1 cellular context compared by ENCODE assay signal in the genomic region with DNA sequence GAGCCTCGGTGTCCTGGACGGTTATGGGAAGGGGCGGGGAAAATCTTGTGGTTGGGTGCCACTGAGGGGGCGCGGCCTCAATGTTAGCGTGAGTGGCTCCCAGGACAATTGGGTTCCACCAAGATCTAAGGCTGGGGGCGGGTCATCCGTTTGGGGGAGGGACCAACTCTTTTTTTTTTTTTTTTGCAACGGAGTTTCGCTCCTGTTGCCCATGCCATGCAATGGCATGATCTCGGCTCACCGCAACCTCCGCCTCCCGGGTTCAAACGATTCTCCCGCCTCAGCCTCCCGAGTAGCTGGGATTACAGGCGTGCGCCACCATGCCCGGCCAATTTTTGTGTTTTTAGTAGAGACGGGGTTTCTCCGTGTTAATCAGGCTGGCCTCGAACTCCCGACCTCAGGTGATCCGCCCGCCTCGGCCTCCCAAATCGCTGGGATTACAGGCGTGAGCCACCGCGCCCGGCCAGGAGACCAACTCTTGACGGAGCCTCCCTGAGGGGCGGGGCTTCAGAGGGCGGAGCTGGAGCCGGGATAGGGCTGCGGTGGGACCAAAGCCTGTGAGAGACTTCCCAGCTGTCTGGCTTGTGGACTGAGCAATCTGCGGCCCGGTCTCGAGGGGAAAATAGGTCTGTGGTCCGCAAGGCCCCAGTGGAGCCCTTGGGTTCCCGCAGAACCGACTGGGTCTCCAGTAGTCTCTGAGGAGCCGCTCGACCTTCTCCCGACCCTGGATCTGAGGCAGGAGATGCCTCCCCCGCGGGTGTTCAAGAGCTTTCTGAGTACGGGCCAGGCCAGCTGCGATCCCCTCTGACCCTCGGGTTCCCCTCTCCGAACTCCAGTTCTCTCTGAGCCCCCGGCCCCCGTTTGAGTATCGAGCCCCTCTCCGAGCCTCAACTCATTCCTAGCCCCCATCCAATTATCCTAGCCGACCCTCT.
TF ChIP-seq lines count a peak whose summit lies in the region.

No MANE protein-coding gene starts in this region.

TF ChIP-seq in H1, 55 proteins besides CTCF, POLR2A, EP300 and RAD21:
- TF ChIP-seq, protein P1, sequence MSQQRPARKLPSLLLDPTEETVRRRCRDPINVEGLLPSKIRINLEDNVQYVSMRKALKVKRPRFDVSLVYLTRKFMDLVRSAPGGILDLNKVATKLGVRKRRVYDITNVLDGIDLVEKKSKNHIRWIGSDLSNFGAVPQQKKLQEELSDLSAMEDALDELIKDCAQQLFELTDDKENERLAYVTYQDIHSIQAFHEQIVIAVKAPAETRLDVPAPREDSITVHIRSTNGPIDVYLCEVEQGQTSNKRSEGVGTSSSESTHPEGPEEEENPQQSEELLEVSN (IDR thresholded peaks at IDR 0.05), result peak; percentile 30; the same call in 1 of the 2 replicates
- peak; percentile 74; the same call in 1 of the 2 replicates for TF ChIP-seq SP4 (IDR thresholded peaks at IDR 0.05; ENCODE audit: low read length)
- TF ChIP-seq SIN3A (conservative IDR thresholded peaks at IDR 0.05 in 1 of 2, IDR thresholded peaks at IDR 0.05 in 1 of 2; ENCODE audit: low read depth in 1 of 2, low read length in 2 of 2), result no peak
- peak; percentile 28 for TF ChIP-seq KDM4A (IDR thresholded peaks at IDR 0.05; ENCODE audit: low read depth, low read length, severe bottlenecking)
- TF ChIP-seq KDM1A (IDR thresholded peaks at IDR 0.05; ENCODE audit: borderline replicate concordance, low read length), result peak; percentile 57; the same call in 1 of the 2 replicates
- no peak for TF ChIP-seq RFX5 (IDR thresholded peaks at IDR 0.05; ENCODE audit: borderline replicate concordance, low read depth, low read length)
- 0 out of 2 replicates have a peak, but pooled peaks have one; percentile 27 for TF ChIP-seq TAF1 (IDR thresholded peaks at IDR 0.05; ENCODE audit: low read depth, low read length)
- 0 out of 2 replicates have a peak, but pooled peaks have one; percentile 9 for TF ChIP-seq SUZ12 (IDR thresholded peaks at IDR 0.05; ENCODE audit: low read length)
- TF ChIP-seq, protein P2, sequence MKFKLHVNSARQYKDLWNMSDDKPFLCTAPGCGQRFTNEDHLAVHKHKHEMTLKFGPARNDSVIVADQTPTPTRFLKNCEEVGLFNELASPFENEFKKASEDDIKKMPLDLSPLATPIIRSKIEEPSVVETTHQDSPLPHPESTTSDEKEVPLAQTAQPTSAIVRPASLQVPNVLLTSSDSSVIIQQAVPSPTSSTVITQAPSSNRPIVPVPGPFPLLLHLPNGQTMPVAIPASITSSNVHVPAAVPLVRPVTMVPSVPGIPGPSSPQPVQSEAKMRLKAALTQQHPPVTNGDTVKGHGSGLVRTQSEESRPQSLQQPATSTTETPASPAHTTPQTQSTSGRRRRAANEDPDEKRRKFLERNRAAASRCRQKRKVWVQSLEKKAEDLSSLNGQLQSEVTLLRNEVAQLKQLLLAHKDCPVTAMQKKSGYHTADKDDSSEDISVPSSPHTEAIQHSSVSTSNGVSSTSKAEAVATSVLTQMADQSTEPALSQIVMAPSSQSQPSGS (IDR thresholded peaks at IDR 0.05; ENCODE audit: low read length), result no peak
- TF ChIP-seq RNF2 (IDR thresholded peaks at IDR 0.05; ENCODE audit: borderline replicate concordance, low read depth, low read length, missing control alignments, poor library complexity, severe bottlenecking), result no peak
- peak; percentile 86; the same call in 1 of the 2 replicates for TF ChIP-seq SP1 (IDR thresholded peaks at IDR 0.05; ENCODE audit: low read depth, low read length)
TF ChIP-seq in H1: peak in this region for 7.
